Comparison of ENCODE assay signal across 20 cellular contexts in the genomic region with DNA sequence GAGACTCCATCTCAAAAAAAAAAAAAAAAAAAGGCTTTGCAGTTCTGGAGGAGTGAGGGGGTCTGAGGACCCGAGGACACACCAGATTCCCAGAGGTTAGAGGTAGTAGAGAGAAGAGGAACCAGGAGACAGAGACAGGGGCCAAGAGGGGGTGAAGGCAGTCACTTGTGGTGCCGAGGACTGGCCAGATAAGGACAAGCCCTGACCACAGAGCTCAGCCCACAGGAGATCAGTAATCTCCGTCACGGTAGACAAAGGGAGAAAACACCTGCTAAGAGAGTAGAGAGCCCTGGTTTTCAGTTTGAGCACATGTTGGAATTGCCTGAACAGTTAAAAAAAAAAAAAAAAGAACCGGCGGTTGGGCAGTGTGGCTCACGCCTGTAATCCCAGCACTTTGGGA. TPM values are rescaled to one million over a fixed set of nuclear protein-coding genes. Genes with fewer than 3 reads are reported as not detected.
A peak's percentile ranks its signal among the peaks of the same experiment; 100 is the strongest.
DNase-seq lines count a peak whose midpoint lies in the region; ATAC-seq and TF ChIP-seq lines count a peak whose summit lies in the region.
"Had no signal": no experiment of that assay in that cellular context is flagged by ENCODE, and none has a peak within 500 bp of the region (broad histone marks: within the 10 kb centered on the region; RNA-seq: fewer than 3 reads in every experiment).

No MANE protein-coding gene starts in this region.

- no peak for DNase-seq in T-helper 2 cell treated with Interferon-gamma antibody and Interleukin-4, amounts not matched to agents 5 μg/mL and 100 μg/mL, for 36 hours (ENCODE audit: low spot score)
- DNase-seq in T-helper 2 cell (no peak), SKM-1 (lab: John Stamatoyannopoulos, UW; ENCODE audit: unreplicated experiment) (peak; percentile 30), osteoblast (ENCODE audit: insufficient read length, low spot score, missing footprints) (peak; percentile 76), GOT3 (lab: John Stamatoyannopoulos, UW) (no peak), middle frontal gyrus (ENCODE audit: extremely low spot score, low spot score) (no peak)
- no peak for DNase-seq in central memory CD8-positive, alpha-beta T cell (ENCODE audit: low spot score in 2 of 2)
- DNase-seq: activated CD4-positive, alpha-beta memory T cell treated with anti-CD3 and anti-CD28 coated beads, Interleukin-2, amount 10 ng/mL, durations not matched to agents 7 days and 5 days; COR-L47; heart left ventricle; islet precursor cell; NCI-H1436; Right ventricle myocardium superior; stimulated activated naive CD4-positive, alpha-beta T cell; upper lobe of right lung had no signal

- H2AFZ ChIP-seq in osteoblast (ENCODE audit: low read length): no peak overlapping the region

- H3K27ac Mint-ChIP-seq in T-helper 2 cell treated with Interferon-gamma antibody and Interleukin-4, amounts not matched to agents 5 μg/mL and 100 μg/mL, for 36 hours: no peak overlapping the region
- H3K27ac Mint-ChIP-seq in central memory CD8-positive, alpha-beta T cell (ENCODE audit: low read depth): no peak overlapping the region
- H3K27ac Mint-ChIP-seq: activated CD4-positive, alpha-beta memory T cell treated with anti-CD3 and anti-CD28 coated beads, Interleukin-2, amount 10 ng/mL, durations not matched to agents 7 days and 5 days had no signal

- no peaks in the 10 kb centered on the region for H3K9me3 ChIP-seq in osteoblast (ENCODE audit: low read depth, low read length)
- H3K9me3 ChIP-seq: A549, heart left ventricle, prostate gland, upper lobe of right lung had no signal

- no peak for ATAC-seq in central memory CD8-positive, alpha-beta T cell (replicated peaks; ENCODE audit: extremely low read depth, poor library complexity, severe bottlenecking)
- no peak for ATAC-seq in HG02852 (IDR thresholded peaks at IDR 0.05; ENCODE audit: unreplicated experiment)
- ATAC-seq: A549, esophagus mucosa, heart left ventricle had no signal

- peaks cover 2% of the 10 kb centered on the region for H3K36me3 Mint-ChIP-seq in T-helper 2 cell treated with Interferon-gamma antibody and Interleukin-4, amounts not matched to agents 5 μg/mL and 100 μg/mL, for 36 hours (ENCODE audit: low read depth)
- peaks cover 18% of the 10 kb centered on the region for H3K36me3 Mint-ChIP-seq in central memory CD8-positive, alpha-beta T cell (ENCODE audit: insufficient read depth)

- peak overlapping the region; percentile 32 for H3K4me3 Mint-ChIP-seq in T-helper 2 cell treated with Interferon-gamma antibody and Interleukin-4, amounts not matched to agents 5 μg/mL and 100 μg/mL, for 36 hours
- H3K4me3 Mint-ChIP-seq in central memory CD8-positive, alpha-beta T cell: peak overlapping the region; percentile 65
- H3K4me3 Mint-ChIP-seq: activated CD4-positive, alpha-beta memory T cell treated with anti-CD3 and anti-CD28 coated beads, Interleukin-2, amount 10 ng/mL, durations not matched to agents 7 days and 5 days had no signal

- no peaks in the 10 kb centered on the region for H4K20me1 ChIP-seq in osteoblast (ENCODE audit: insufficient read depth, low read length)

- no peaks in the 10 kb centered on the region for H3K79me2 ChIP-seq in osteoblast (ENCODE audit: insufficient read depth, low read length)

- no peak overlapping the region for H3K4me2 ChIP-seq in osteoblast (ENCODE audit: insufficient read depth, low read length)
- H3K4me2 ChIP-seq: A549 had no signal

- no peaks in the 10 kb centered on the region for H3K36me3 ChIP-seq in osteoblast (ENCODE audit: insufficient read depth, low read length)
- H3K36me3 ChIP-seq: heart left ventricle, prostate gland, upper lobe of right lung had no signal

- H3K27me3 ChIP-seq in osteoblast (ENCODE audit: insufficient read depth, low read length): no peaks in the 10 kb centered on the region
- H3K27me3 ChIP-seq: heart left ventricle, upper lobe of right lung had no signal

- H3K4me1 ChIP-seq in osteoblast (ENCODE audit: insufficient read depth, low read length): peaks cover 10% of the 10 kb centered on the region

- H3K9me3 Mint-ChIP-seq in T-helper 2 cell treated with Interferon-gamma antibody and Interleukin-4, amounts not matched to agents 5 μg/mL and 100 μg/mL, for 36 hours: no peaks in the 10 kb centered on the region
- no peaks in the 10 kb centered on the region for H3K9me3 Mint-ChIP-seq in central memory CD8-positive, alpha-beta T cell
- H3K9me3 Mint-ChIP-seq: activated CD4-positive, alpha-beta memory T cell treated with anti-CD3 and anti-CD28 coated beads, Interleukin-2, amount 10 ng/mL, durations not matched to agents 7 days and 5 days had no signal

- no peaks in the 10 kb centered on the region for H3K27me3 Mint-ChIP-seq in T-helper 2 cell treated with Interferon-gamma antibody and Interleukin-4, amounts not matched to agents 5 μg/mL and 100 μg/mL, for 36 hours (ENCODE audit: low read depth)
- H3K27me3 Mint-ChIP-seq in central memory CD8-positive, alpha-beta T cell: no peaks in the 10 kb centered on the region

- no peak overlapping the region for H3K4me3 ChIP-seq in osteoblast (ENCODE audit: insufficient read depth, low read length)
- H3K4me3 ChIP-seq: A549, heart left ventricle, prostate gland, upper lobe of right lung had no signal

- peaks cover 22% of the 10 kb centered on the region for H3K4me1 Mint-ChIP-seq in T-helper 2 cell treated with Interferon-gamma antibody and Interleukin-4, amounts not matched to agents 5 μg/mL and 100 μg/mL, for 36 hours (ENCODE audit: low read depth)
- H3K4me1 Mint-ChIP-seq in central memory CD8-positive, alpha-beta T cell: peaks cover 24% of the 10 kb centered on the region

- H3K27ac ChIP-seq in osteoblast (ENCODE audit: low read depth, low read length): no peak overlapping the region
- H3K27ac ChIP-seq: prostate gland, upper lobe of right lung had no signal

- no peak for TF ChIP-seq CTCF in osteoblast (IDR thresholded peaks at IDR 0.05; ENCODE audit: extremely low read depth, low read depth, low read length)

RNA-seq across cellular contexts. Expression of a gene that starts 1.7 kb away (rescaled TPM):
- total RNA-seq in osteoblast: under 0.01 TPM in 1 of 2 replicates, not detected in the other
- total RNA-seq: dermis microvascular lymphatic vessel endothelial cell had no signal

RNA-seq across cellular contexts. Expression of a gene that starts 9.8 kb away (rescaled TPM):
- 2.9 and 6.9 TPM in 2 replicates for total RNA-seq in osteoblast

RNA-seq across cellular contexts. Expression of a gene that starts 59.4 kb away (rescaled TPM):
- 37.7 and 39.4 TPM in 2 replicates for total RNA-seq in osteoblast

Comparison
In these comparisons a context has a peak if more than half of its experiments do, and no peak if none do; other contexts are left out.
1. DNase-seq: peak in SKM-1 (single experiment) and osteoblast (single experiment); none in T-helper 2 cell treated with Interferon-gamma antibody and Interleukin-4, amounts not matched to agents 5 μg/mL and 100 μg/mL, for 36 hours (single experiment), T-helper 2 cell (0 of 5), central memory CD8-positive, alpha-beta T cell (0 of 2), GOT3 (single experiment) and middle frontal gyrus (single experiment).